9 cellular contexts compared by ENCODE assay signal in the genomic region with DNA sequence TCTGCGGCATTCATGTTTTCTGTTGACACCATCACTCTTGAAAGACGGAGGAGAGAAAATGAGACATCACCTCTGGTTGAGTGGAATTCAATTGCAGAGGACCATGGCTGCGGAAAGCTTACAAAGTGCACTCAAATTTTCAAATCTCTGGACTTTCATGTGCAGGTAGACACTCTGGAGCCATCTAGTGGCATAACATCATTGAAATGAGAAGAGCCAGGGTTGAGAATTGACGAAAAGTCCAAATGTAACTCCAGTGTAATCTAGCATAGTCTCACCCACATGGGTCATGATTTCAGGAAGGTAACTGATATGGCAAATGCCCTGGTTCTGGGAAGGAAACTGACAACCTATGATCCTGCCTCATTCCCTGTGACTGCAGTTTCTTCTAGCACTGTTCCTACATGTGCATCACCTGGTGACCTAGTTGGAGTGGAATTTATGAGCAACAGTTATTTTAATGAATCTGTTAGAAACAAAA.
DNase-seq lines count a peak whose midpoint lies in the region; ATAC-seq, FAIRE-seq and TF ChIP-seq lines count a peak whose summit lies in the region.
"Had no signal": no experiment of that assay in that cellular context is flagged by ENCODE, and none has a peak within 500 bp of the region (broad histone marks: within the 10 kb centered on the region; RNA-seq: fewer than 3 reads in every experiment).

No MANE protein-coding gene starts in this region.

- H3K4me3 Mint-ChIP-seq in activated naive CD8-positive, alpha-beta T cell treated with anti-CD3 and anti-CD28 coated beads, Interleukin-2, amount 50 U/mL, for 24 hours = no peak overlapping the region
- H3K4me3 Mint-ChIP-seq: stimulated activated naive CD8-positive, alpha-beta T cell treated with anti-CD3 and anti-CD28 coated beads, Interleukin-15, Interleukin-2, amounts not matched to agents 100 ng/mL and 50 ng/mL, for 24 hours had no signal

- CTCF ChIA-PET in endothelial cell of umbilical vein (lab: Charles Lee) = interaction anchor here (0.6 to 4.6 kb wide), 58 partner anchors 8 to 1832 kb away, joined by 3 to 133 read pairs (median 4); a partner anchor contains a TSS

- no peaks in the 10 kb centered on the region for H4K20me1 ChIP-seq in endothelial cell of umbilical vein (replicated peaks; ENCODE audit: control insufficient read depth, extremely low read depth, insufficient read depth, low read length)

- H3K4me3 ChIP-seq in endothelial cell of umbilical vein (replicated peaks in 1 of 3; ENCODE audit: insufficient read depth in 1 of 3, low read depth in 1 of 3, low read length in 3 of 3) = no peak overlapping the region
- H3K4me3 ChIP-seq in retinal pigment epithelial cell (ENCODE audit: low read length) = no peak overlapping the region

- no TSS peak for BruUV-seq in endothelial cell of umbilical vein (replicated peaks; lab: Mats Ljungman, UMichigan)

- H3K27ac ChIP-seq in endothelial cell of umbilical vein (ENCODE audit: insufficient read depth, low read depth, low read length) = no peak overlapping the region

- no peaks in the 10 kb centered on the region for H3K9me3 ChIP-seq in endothelial cell of umbilical vein (replicated peaks; ENCODE audit: control insufficient read depth, insufficient read depth, low read length)

- no peaks in the 10 kb centered on the region for H3K36me3 Mint-ChIP-seq in activated naive CD8-positive, alpha-beta T cell treated with anti-CD3 and anti-CD28 coated beads, Interleukin-2, amount 50 U/mL, for 24 hours (ENCODE audit: low read depth)

- no peak overlapping the region for H3K9ac ChIP-seq in endothelial cell of umbilical vein (replicated peaks; ENCODE audit: extremely low read depth, insufficient read depth, low read length)

- intact Hi-C loops in endothelial cell of umbilical vein (cut with micrococcal nuclease) = loop anchor here (1.0 to 5.0 kb wide), 8 partner anchors 57 to 1630 kb away; no protein-coding TSS in a partner anchor

- no peak overlapping the region for H3K4me2 ChIP-seq in endothelial cell of umbilical vein (ENCODE audit: insufficient read depth, low read length)

- no peak for ATAC-seq in HG03460 (IDR thresholded peaks at IDR 0.05; ENCODE audit: unreplicated experiment)
- no peak for ATAC-seq in activated naive CD8-positive, alpha-beta T cell treated with anti-CD3 and anti-CD28 coated beads, Interleukin-2, amount 50 U/mL, for 24 hours

- H3K4me1 ChIP-seq in endothelial cell of umbilical vein (ENCODE audit: control insufficient read depth, extremely low read depth, insufficient read depth, low read length) = peaks cover 7% of the 10 kb centered on the region

- H3K36me3 ChIP-seq in endothelial cell of umbilical vein (ENCODE audit: control insufficient read depth in 2 of 2, extremely low read depth in 1 of 2, insufficient read depth in 2 of 2, low read length in 2 of 2) = no peaks in the 10 kb centered on the region

- no peak for TF ChIP-seq POLR2A in endothelial cell of umbilical vein (IDR thresholded peaks at IDR 0.05; ENCODE audit: low read depth, low read length)

- H3K4me1 Mint-ChIP-seq in activated naive CD8-positive, alpha-beta T cell treated with anti-CD3 and anti-CD28 coated beads, Interleukin-2, amount 50 U/mL, for 24 hours = no peaks in the 10 kb centered on the region

- DNase-seq in AG09319 (ENCODE audit: extremely low read depth, low read depth) (peak; percentile 44), GM20000 (ENCODE audit: low spot score) (peak; percentile 3), NCI-H748 (lab: John Stamatoyannopoulos, UW; ENCODE audit: unreplicated experiment) (peak; percentile 76), endothelial cell of umbilical vein (ENCODE audit: low read depth, low spot score) (peak; percentile 75), retinal pigment epithelial cell (ENCODE audit: low read depth) (peak; percentile 43), GM19240 (ENCODE audit: insufficient read length, low spot score) (no peak)
- DNase-seq in activated naive CD8-positive, alpha-beta T cell treated with anti-CD3 and anti-CD28 coated beads, Interleukin-2, amount 50 U/mL, for 24 hours = no peak

- H3K27ac Mint-ChIP-seq in activated naive CD8-positive, alpha-beta T cell treated with anti-CD3 and anti-CD28 coated beads, Interleukin-2, amount 50 U/mL, for 24 hours = no peak overlapping the region
- H3K27ac Mint-ChIP-seq: stimulated activated naive CD8-positive, alpha-beta T cell treated with anti-CD3 and anti-CD28 coated beads, Interleukin-15, Interleukin-2, amounts not matched to agents 100 ng/mL and 50 ng/mL, for 24 hours had no signal

- H3K27me3 ChIP-seq in endothelial cell of umbilical vein (ENCODE audit: control insufficient read depth in 2 of 2, insufficient read depth in 2 of 2, low read length in 2 of 2) = no peaks in the 10 kb centered on the region

- FAIRE-seq in endothelial cell of umbilical vein (lab: Jason Lieb, UNC) = peak; percentile 86

- POLR2A ChIA-PET in endothelial cell of umbilical vein (lab: Charles Lee) = no interaction called here

- H3K9me1 ChIP-seq in endothelial cell of umbilical vein (replicated peaks; ENCODE audit: control insufficient read depth, extremely low read depth, insufficient read depth, low read length) = no peaks in the 10 kb centered on the region

- no peaks in the 10 kb centered on the region for H3K79me2 ChIP-seq in endothelial cell of umbilical vein (ENCODE audit: control insufficient read depth, insufficient read depth, low read length)

- no peaks in the 10 kb centered on the region for H3K27me3 Mint-ChIP-seq in activated naive CD8-positive, alpha-beta T cell treated with anti-CD3 and anti-CD28 coated beads, Interleukin-2, amount 50 U/mL, for 24 hours
- H3K27me3 Mint-ChIP-seq: stimulated activated naive CD8-positive, alpha-beta T cell treated with anti-CD3 and anti-CD28 coated beads, Interleukin-15, Interleukin-2, amounts not matched to agents 100 ng/mL and 50 ng/mL, for 24 hours had no signal

- H2AFZ ChIP-seq in endothelial cell of umbilical vein (ENCODE audit: low read depth, low read length) = no peak overlapping the region

- dilution Hi-C loops in endothelial cell of umbilical vein (cut with MboI; ENCODE audit: extremely low pct_ligation_motif_present, low sequenced_read_pairs) = no loop called here

- no peaks in the 10 kb centered on the region for H3K9me3 Mint-ChIP-seq in activated naive CD8-positive, alpha-beta T cell treated with anti-CD3 and anti-CD28 coated beads, Interleukin-2, amount 50 U/mL, for 24 hours

- peak; percentile 76 for TF ChIP-seq CTCF in AG09319 (IDR thresholded peaks at IDR 0.05; ENCODE audit: low read depth, low read length)
- TF ChIP-seq CTCF in GM20000 (IDR thresholded peaks at IDR 0.05; ENCODE audit: extremely low read depth, missing control alignments) = peak; percentile 22
- TF ChIP-seq CTCF in endothelial cell of umbilical vein (IDR thresholded peaks at IDR 0.05; ENCODE audit: extremely low read depth in 1 of 2, insufficient read depth in 1 of 2, low read depth in 1 of 2, low read length in 2 of 2) = peak; percentile 63 to 66
- TF ChIP-seq CTCF in retinal pigment epithelial cell (conservative IDR thresholded peaks at IDR 0.05; ENCODE audit: low read depth, low read length) = peak; percentile 85

TF ChIP-seq in endothelial cell of umbilical vein, 7 proteins besides CTCF, POLR2A, EP300 and RAD21:
- TF ChIP-seq, protein P1, sequence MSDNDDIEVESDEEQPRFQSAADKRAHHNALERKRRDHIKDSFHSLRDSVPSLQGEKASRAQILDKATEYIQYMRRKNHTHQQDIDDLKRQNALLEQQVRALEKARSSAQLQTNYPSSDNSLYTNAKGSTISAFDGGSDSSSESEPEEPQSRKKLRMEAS (IDR thresholded peaks at IDR 0.05; ENCODE audit: insufficient read depth, insufficient read length) = no peak
- no peak for TF ChIP-seq EZH2 (IDR thresholded peaks at IDR 0.05; ENCODE audit: borderline replicate concordance, low read depth, low read length, severe bottlenecking)
- TF ChIP-seq MYC (IDR thresholded peaks at IDR 0.05; ENCODE audit: low read depth, low read length) = no peak
- TF ChIP-seq FOS (IDR thresholded peaks at IDR 0.05; ENCODE audit: borderline replicate concordance, insufficient read depth, low read length) = no peak
- TF ChIP-seq GATA2 (IDR thresholded peaks at IDR 0.05; ENCODE audit: insufficient read depth, insufficient read length, low read depth, low read length) = no peak
- TF ChIP-seq JUN (IDR thresholded peaks at IDR 0.05; ENCODE audit: borderline replicate concordance, insufficient read depth, insufficient read length, low read depth) = no peak
- TF ChIP-seq POLR2AphosphoS5 (IDR thresholded peaks at IDR 0.05; ENCODE audit: insufficient read depth, low read depth, low read length) = no peak

Comparison
In these comparisons a context has a peak if more than half of its experiments do, and no peak if none do; other contexts are left out.
1. DNase-seq: peak in AG09319 (single experiment), GM20000 (single experiment), NCI-H748 (single experiment), endothelial cell of umbilical vein (single experiment) and retinal pigment epithelial cell (single experiment); none in GM19240 (single experiment) and activated naive CD8-positive, alpha-beta T cell treated with anti-CD3 and anti-CD28 coated beads, Interleukin-2, amount 50 U/mL, for 24 hours (single experiment).
2. CTCF ChIP-seq: peak in every context shown above with its lines; median percentile 85 in retinal pigment epithelial cell; 76 in AG09319; 64 in endothelial cell of umbilical vein; 22 in GM20000.